In the genomic region with DNA sequence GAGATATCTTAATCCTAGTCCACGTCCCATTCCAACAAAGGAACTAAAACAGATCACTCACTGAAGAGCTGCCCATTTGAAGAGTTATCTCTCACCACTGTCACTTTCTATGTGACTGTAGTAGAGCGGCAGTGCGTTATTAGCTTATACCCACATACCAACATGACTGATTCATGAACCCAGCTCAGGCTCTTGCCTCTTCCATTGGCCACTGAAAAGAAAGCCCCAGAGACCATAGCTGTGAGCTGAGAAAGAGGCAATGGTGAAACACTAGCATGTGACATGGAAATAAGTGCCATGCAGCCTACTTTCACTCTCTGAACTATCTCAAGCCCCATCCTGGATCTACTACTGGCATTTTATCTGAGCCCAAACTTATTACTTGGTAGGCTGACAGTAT, we compare ENCODE assay signal across 1 cellular context.
TF ChIP-seq lines count a peak whose summit lies in the region.

No MANE protein-coding gene starts in this region.

TF ChIP-seq in IMR-90, 13 proteins besides CTCF, POLR2A, EP300 and RAD21 (continued from another document):
- TF ChIP-seq ELK1 (IDR thresholded peaks at IDR 0.05; ENCODE audit: borderline replicate concordance, low read depth, low read length) (no peak), MAFK (IDR thresholded peaks at IDR 0.05; ENCODE audit: low read depth, low read length) (no peak), RCOR1 (IDR thresholded peaks at IDR 0.05; ENCODE audit: insufficient replicate concordance, low read length) (no peak), CEBPB (IDR thresholded peaks at IDR 0.05; ENCODE audit: low read depth, low read length) (no peak)
